ENCODE assay signal across 1 cellular context in genomic region chr4:165384186-165384585, GRCh38.
TF ChIP-seq lines count a peak whose summit lies in the region.

No MANE protein-coding gene starts in this region.

TF ChIP-seq in SK-N-SH, 30 proteins besides CTCF, POLR2A, EP300 and RAD21 (continued from another document):
- TF ChIP-seq REST (IDR thresholded peaks at IDR 0.05; ENCODE audit: low read depth, low read length): no peak
- TF ChIP-seq RFX5 (IDR thresholded peaks at IDR 0.05; ENCODE audit: low read length): no peak
- no peak for TF ChIP-seq GATA2 (CRISPR knock-in tag; IDR thresholded peaks at IDR 0.05)
- TF ChIP-seq USF1 (IDR thresholded peaks at IDR 0.05; ENCODE audit: borderline replicate concordance, low read depth): no peak
- TF ChIP-seq SIN3A (IDR thresholded peaks at IDR 0.05; ENCODE audit: borderline replicate concordance, low read depth, low read length): no peak
TF ChIP-seq in SK-N-SH: peak in this region for 0.
